In the genomic region with DNA sequence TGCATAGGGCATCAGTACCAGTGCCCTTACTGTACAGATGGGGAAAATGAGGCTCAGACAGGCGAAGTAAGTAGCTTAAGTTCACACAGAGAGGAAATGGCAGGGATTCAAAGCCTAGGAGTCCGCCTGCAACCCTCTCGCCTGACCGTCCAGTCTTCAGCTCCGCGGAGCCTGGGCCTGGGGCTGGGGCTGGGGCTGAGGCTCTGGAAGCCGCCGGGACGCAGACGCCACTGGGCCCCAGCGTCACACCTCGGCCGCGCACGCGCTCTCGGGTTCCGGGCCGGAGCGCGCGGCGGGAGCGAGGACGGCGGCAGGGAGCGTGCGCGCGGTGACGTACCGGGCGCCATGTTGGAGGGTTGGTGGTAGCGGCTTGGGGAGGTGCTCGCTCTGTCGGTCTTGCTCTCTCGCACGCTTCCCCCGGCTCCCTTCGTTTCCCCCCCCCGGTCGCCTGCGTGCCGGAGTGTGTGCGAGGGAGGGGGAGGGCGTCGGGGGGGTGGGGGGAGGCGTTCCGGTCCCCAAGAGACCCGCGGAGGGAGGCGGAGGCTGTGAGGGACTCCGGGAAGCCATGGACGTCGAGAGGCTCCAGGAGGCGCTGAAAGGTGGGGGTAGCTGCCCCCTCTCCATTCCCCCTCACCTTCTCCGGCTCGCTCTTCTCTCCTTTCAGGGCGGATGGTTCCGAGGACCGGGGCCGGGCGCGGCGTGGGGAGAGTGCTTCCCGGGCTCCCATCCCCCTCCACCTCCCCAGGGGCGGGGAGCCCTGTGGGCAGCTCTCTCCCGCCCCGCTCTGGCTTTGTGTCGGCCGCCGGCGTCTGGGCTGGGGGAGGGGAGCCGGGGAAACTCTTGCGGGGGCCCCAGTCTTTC, we compare ENCODE assay signal across 8 cellular contexts. TPM values are rescaled to one million over a fixed set of nuclear protein-coding genes. Genes with fewer than 3 reads are reported as not detected.
A peak's percentile ranks its signal among the peaks of the same experiment; 100 is the strongest.
DNase-seq lines count a peak whose midpoint lies in the region; ATAC-seq and TF ChIP-seq lines count a peak whose summit lies in the region.

A gene with protein sequence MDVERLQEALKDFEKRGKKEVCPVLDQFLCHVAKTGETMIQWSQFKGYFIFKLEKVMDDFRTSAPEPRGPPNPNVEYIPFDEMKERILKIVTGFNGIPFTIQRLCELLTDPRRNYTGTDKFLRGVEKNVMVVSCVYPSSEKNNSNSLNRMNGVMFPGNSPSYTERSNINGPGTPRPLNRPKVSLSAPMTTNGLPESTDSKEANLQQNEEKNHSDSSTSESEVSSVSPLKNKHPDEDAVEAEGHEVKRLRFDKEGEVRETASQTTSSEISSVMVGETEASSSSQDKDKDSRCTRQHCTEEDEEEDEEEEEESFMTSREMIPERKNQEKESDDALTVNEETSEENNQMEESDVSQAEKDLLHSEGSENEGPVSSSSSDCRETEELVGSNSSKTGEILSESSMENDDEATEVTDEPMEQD (plus strand): TSS at position 339 of the 861 bp plus-strand sequence. CDS start 227 bp downstream, at position 566.

- H3K9me3 ChIP-seq in HAP-1 = no peaks in the 10 kb centered on the region; the same call in 1 of the 2 replicates
- no peaks in the 10 kb centered on the region for H3K9me3 ChIP-seq in MG63
- no peaks in the 10 kb centered on the region for H3K9me3 ChIP-seq in ovary
- no peaks in the 10 kb centered on the region for H3K9me3 ChIP-seq in thymus (ENCODE audit: control insufficient read depth)

- intact Hi-C loops in ovary (cut with DNase I) = loop anchor here in 1 of 4 donors (10.0 kb wide), 1 partner anchor 58 kb away; no protein-coding TSS in a partner anchor

- ATAC-seq in activated naive CD4-positive, alpha-beta T cell treated with anti-CD3 and anti-CD28 coated beads, Interleukin-2, amount 50 U/mL, for 72 hours = peak; percentile 91 to 92

- peak within 1 kb of the TSS; percentile 89 to 97 for H3K27ac Mint-ChIP-seq in activated naive CD4-positive, alpha-beta T cell treated with anti-CD3 and anti-CD28 coated beads, Interleukin-2, amount 50 U/mL, for 72 hours

- DNase-seq in GM04504 (ENCODE audit: low read depth) (peak; percentile 76), HAP-1 (ENCODE audit: low spot score in 2 of 2) (peak; percentile 83 to 89), MG63 (peak; percentile 87), SKM-1 (lab: John Stamatoyannopoulos, UW; ENCODE audit: unreplicated experiment) (peak; percentile 80), glomerular visceral epithelial cell (ENCODE audit: extremely low spot score) (peak; percentile 89), ovary (peak; percentile 86 to 94 (median 89))
- DNase-seq in activated naive CD4-positive, alpha-beta T cell treated with anti-CD3 and anti-CD28 coated beads, Interleukin-2, amount 50 U/mL, for 72 hours (ENCODE audit: low spot score in 2 of 2) = peak; percentile 92

- WGBS in ovary, 3 donors = 1 to 2% (median 1%) methylated on average over 35 to 75 of the region's 75 CpGs
- 1% methylated on average over 73 of the region's 75 CpGs for WGBS in thymus

- H3K36me3 ChIP-seq in HAP-1 (replicated peaks) = peaks cover 37% of the 10 kb centered on the region
- H3K36me3 ChIP-seq in MG63 = peaks cover 26% of the 10 kb centered on the region
- no peaks in the 10 kb centered on the region for H3K36me3 ChIP-seq in ovary
- no peaks in the 10 kb centered on the region for H3K36me3 ChIP-seq in thymus (ENCODE audit: control insufficient read depth, insufficient read depth)

- peaks cover 24 to 41% of the 10 kb centered on the region in 2 donors for H3K36me3 Mint-ChIP-seq in activated naive CD4-positive, alpha-beta T cell treated with anti-CD3 and anti-CD28 coated beads, Interleukin-2, amount 50 U/mL, for 72 hours

- no peaks in the 10 kb centered on the region for H3K9me3 Mint-ChIP-seq in activated naive CD4-positive, alpha-beta T cell treated with anti-CD3 and anti-CD28 coated beads, Interleukin-2, amount 50 U/mL, for 72 hours

- TF ChIP-seq EP300 in ovary (IDR thresholded peaks at IDR 0.05) = no peak

- H3K27me3 ChIP-seq in HAP-1 (ENCODE audit: low read depth) (no peaks in the 10 kb centered on the region), MG63 (no peaks in the 10 kb centered on the region), ovary (no peaks in the 10 kb centered on the region), thymus (ENCODE audit: control insufficient read depth, insufficient read depth) (no peaks in the 10 kb centered on the region)

- H3K4me3 ChIP-seq in HAP-1 = peak within 1 kb of the TSS; percentile 96
- peak within 1 kb of the TSS; percentile 82 for H3K4me3 ChIP-seq in MG63
- H3K4me3 ChIP-seq in ovary = peak within 1 kb of the TSS; percentile 74
- H3K4me3 ChIP-seq in thymus (ENCODE audit: low read length) = peak within 1 kb of the TSS; percentile 93

- H3K4me1 ChIP-seq in HAP-1 (peaks cover 24% of the 10 kb centered on the region), ovary (ENCODE audit: insufficient read depth) (peaks cover 5% of the 10 kb centered on the region), thymus (ENCODE audit: control insufficient read depth, insufficient read depth, low read length) (peaks cover 13% of the 10 kb centered on the region)

- in situ Hi-C loops in HAP-1 (cut with MboI; ENCODE audit: low sequenced_read_pairs) = no loop called here

- H3K27ac ChIP-seq in ovary = peak within 1 kb of the TSS; percentile 89 to 90
- peak within 1 kb of the TSS; percentile 95 for H3K27ac ChIP-seq in thymus (ENCODE audit: low read depth)

- TF ChIP-seq POLR2A in ovary (IDR thresholded peaks at IDR 0.05) = peak; percentile 95

- TF ChIP-seq CTCF in ovary (IDR thresholded peaks at IDR 0.05) = no peak

RNA-seq across cellular contexts. Expression of the gene that starts here (rescaled TPM):
- 18.9 and 26.4 TPM in 2 replicates for total RNA-seq in MG63 (2014; rRNA removed; shearing (Covaris generic); ENCODE audit: low replicate concordance)
- 10 to 100 TPM; 69.4 to 85.7 TPM for total RNA-seq in activated naive CD4-positive, alpha-beta T cell treated with anti-CD3 and anti-CD28 coated beads, Interleukin-2, amount 50 U/mL, for 72 hours
- total RNA-seq in ovary = 10 to 100 TPM; 57.5 to 95.1 (median 81.6) TPM
- polyA plus RNA-seq in ovary (10 to 100 TPM; 19.2 to 20.5 TPM), thymus (36.6 TPM)

Comparison
In these comparisons a context has a peak if more than half of its experiments do, and no peak if none do; other contexts are left out.
1. Peak in every context shown above with its lines: DNase-seq, ATAC-seq, H3K4me3 ChIP-seq and H3K27ac ChIP-seq.